Comparison of ENCODE assay signal across 12 cellular contexts in the genomic region with DNA sequence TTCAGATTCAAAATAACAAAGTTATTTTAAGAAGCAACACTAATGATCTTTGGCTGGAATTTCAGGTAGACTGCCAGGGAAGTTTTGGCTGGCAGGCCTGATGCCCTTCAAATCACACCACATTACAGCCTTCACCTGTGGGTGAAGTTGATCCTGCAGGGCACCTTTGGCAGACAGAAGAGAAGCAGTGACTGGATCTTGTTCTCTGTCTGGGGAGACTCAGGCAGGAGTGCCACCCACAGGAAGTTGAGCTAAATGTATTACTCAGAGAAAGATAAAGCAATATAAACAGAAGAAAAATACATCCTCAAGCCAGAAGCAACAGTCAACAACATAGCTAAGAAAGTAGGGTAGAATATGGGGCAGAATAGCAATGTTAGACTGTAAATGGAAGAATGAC. TPM values are rescaled to one million over a fixed set of nuclear protein-coding genes. Genes with fewer than 3 reads are reported as not detected.
DNase-seq lines count a peak whose midpoint lies in the region; FAIRE-seq and TF ChIP-seq lines count a peak whose summit lies in the region.
"Had no signal": no experiment of that assay in that cellular context is flagged by ENCODE, and none has a peak within 500 bp of the region (broad histone marks: within the 10 kb centered on the region; RNA-seq: fewer than 3 reads in every experiment).

No MANE protein-coding gene starts in this region.

- H3K9me3 Mint-ChIP-seq in astrocyte (ENCODE audit: unreplicated experiment), result no peaks in the 10 kb centered on the region
- H3K9me3 Mint-ChIP-seq in activated CD4-positive, alpha-beta memory T cell treated with anti-CD3 and anti-CD28 coated beads for 36 hours, result no peaks in the 10 kb centered on the region

- intact Hi-C loops in activated CD4-positive, alpha-beta memory T cell treated with anti-CD3 and anti-CD28 coated beads for 36 hours (cut with micrococcal nuclease), result no loop called here

- no peak overlapping the region for H3K27ac ChIP-seq in astrocyte (ENCODE audit: low read depth, low read length)
- H3K27ac ChIP-seq: testis had no signal

- H3K36me3 ChIP-seq in MG63 (no peaks in the 10 kb centered on the region), astrocyte (ENCODE audit: insufficient read depth, low read length) (no peaks in the 10 kb centered on the region), kidney epithelial cell (ENCODE audit: control insufficient read depth, insufficient read depth, low read length) (no peaks in the 10 kb centered on the region)

- H3K27me3 ChIP-seq in MG63 (no peaks in the 10 kb centered on the region), astrocyte (ENCODE audit: insufficient read depth, low read length) (no peaks in the 10 kb centered on the region), kidney epithelial cell (ENCODE audit: control insufficient read depth, insufficient read depth, low read length) (no peaks in the 10 kb centered on the region)
- H3K27me3 ChIP-seq: testis had no signal

- H3K4me1 Mint-ChIP-seq in astrocyte (ENCODE audit: low read depth, unreplicated experiment), result peaks cover 3% of the 10 kb centered on the region
- no peaks in the 10 kb centered on the region for H3K4me1 Mint-ChIP-seq in activated CD4-positive, alpha-beta memory T cell treated with anti-CD3 and anti-CD28 coated beads for 36 hours (ENCODE audit: low read depth)

- no peak overlapping the region for H3K4me3 ChIP-seq in MG63
- no peak overlapping the region for H3K4me3 ChIP-seq in astrocyte (ENCODE audit: insufficient read depth, low read depth, low read length)
- no peak overlapping the region for H3K4me3 ChIP-seq in kidney epithelial cell (ENCODE audit: low read depth, low read length)
- H3K4me3 ChIP-seq: testis had no signal

- H3K9me3 ChIP-seq in MG63 (no peaks in the 10 kb centered on the region), astrocyte (ENCODE audit: insufficient read depth, low read depth, low read length) (no peaks in the 10 kb centered on the region)
- H3K9me3 ChIP-seq: testis had no signal

- no peak overlapping the region for H3K9ac ChIP-seq in astrocyte (ENCODE audit: low read length)

- H2AFZ ChIP-seq in astrocyte (ENCODE audit: low read depth, low read length), result no peak overlapping the region

- POLR2A ChIA-PET in activated CD4-positive, alpha-beta memory T cell treated with anti-CD3 and anti-CD28 coated beads for 36 hours (lab: Charles Lee), result no interaction called here

- H3K27ac Mint-ChIP-seq in astrocyte (ENCODE audit: unreplicated experiment), result no peak overlapping the region
- H3K27ac Mint-ChIP-seq in activated CD4-positive, alpha-beta memory T cell treated with anti-CD3 and anti-CD28 coated beads for 36 hours, result no peak overlapping the region

- H3K4me3 Mint-ChIP-seq in astrocyte (ENCODE audit: unreplicated experiment), result no peak overlapping the region
- H3K4me3 Mint-ChIP-seq in activated CD4-positive, alpha-beta memory T cell treated with anti-CD3 and anti-CD28 coated beads for 36 hours, result no peak overlapping the region

- no peaks in the 10 kb centered on the region for H3K27me3 Mint-ChIP-seq in astrocyte (ENCODE audit: low read depth, unreplicated experiment)
- peaks cover 4% of the 10 kb centered on the region for H3K27me3 Mint-ChIP-seq in activated CD4-positive, alpha-beta memory T cell treated with anti-CD3 and anti-CD28 coated beads for 36 hours

- H3K36me3 Mint-ChIP-seq in astrocyte (ENCODE audit: low read depth, unreplicated experiment), result no peaks in the 10 kb centered on the region
- no peaks in the 10 kb centered on the region for H3K36me3 Mint-ChIP-seq in activated CD4-positive, alpha-beta memory T cell treated with anti-CD3 and anti-CD28 coated beads for 36 hours

- H3K79me2 ChIP-seq in astrocyte (ENCODE audit: insufficient read depth, low read length), result no peaks in the 10 kb centered on the region

- H3K4me1 ChIP-seq in astrocyte (ENCODE audit: insufficient read depth, low read length), result peaks cover 11% of the 10 kb centered on the region
- H3K4me1 ChIP-seq: testis had no signal

- FAIRE-seq in G401.6 (lab: Jason Lieb, UNC) (peak; percentile 73), astrocyte (lab: Jason Lieb, UNC) (peak; percentile 84)

- H3K4me2 ChIP-seq in astrocyte (ENCODE audit: low read length), result peak overlapping the region; percentile 19

- DNase-seq in MG63, result peak; percentile 56
- DNase-seq in astrocyte (ENCODE audit: low read depth), result peak; percentile 47
- no peak for DNase-seq in kidney epithelial cell (ENCODE audit: low read depth)
- DNase-seq in NCI-H2227 treated with DMSO at 0.1 percent for 48 hours (lab: John Stamatoyannopoulos, UW), result no peak
- DNase-seq in NCI-H2196 (lab: John Stamatoyannopoulos, UW; ENCODE audit: unreplicated experiment), result no peak
- no peak for DNase-seq in T1000 (lab: John Stamatoyannopoulos, UW)
- no peak for DNase-seq in activated CD4-positive, alpha-beta memory T cell treated with anti-CD3 and anti-CD28 coated beads for 36 hours
- DNase-seq: central memory CD4-positive, alpha-beta T cell; NCI-H2171; testis had no signal

- CTCF ChIA-PET in activated CD4-positive, alpha-beta memory T cell treated with anti-CD3 and anti-CD28 coated beads for 36 hours (lab: Charles Lee), result no interaction called here

- H4K20me1 ChIP-seq in astrocyte (ENCODE audit: insufficient read depth, low read length), result no peaks in the 10 kb centered on the region

- TF ChIP-seq CTCF in astrocyte (IDR thresholded peaks at IDR 0.05; ENCODE audit: insufficient read depth, low read depth, low read length) (peak; percentile 37), kidney epithelial cell (IDR thresholded peaks at IDR 0.05; ENCODE audit: insufficient read depth, low read length, poor library complexity, severe bottlenecking) (peak; percentile 48)

RNA-seq across cellular contexts. Expression of a gene that starts 12.8 kb away (rescaled TPM):
- total RNA-seq in MG63 (2014; rRNA removed; shearing (Covaris generic); ENCODE audit: low replicate concordance), result 0.76 TPM in 1 of 2 replicates, not detected in the other
- total RNA-seq in astrocyte (not detected in 2 replicates), kidney epithelial cell (not detected in 2 replicates)
- not detected for total RNA-seq in activated CD4-positive, alpha-beta memory T cell treated with anti-CD3 and anti-CD28 coated beads for 36 hours
- total RNA-seq: liver had no signal

RNA-seq across cellular contexts. Expression of a gene that starts 56.3 kb away (rescaled TPM):
- total RNA-seq in MG63 (2014; rRNA removed; shearing (Covaris generic); ENCODE audit: low replicate concordance), result 19.4 and 20.8 TPM in 2 replicates
- total RNA-seq in astrocyte (2.1 and 2.4 TPM in 2 replicates), kidney epithelial cell (3.8 and 4.4 TPM in 2 replicates)
- not detected for total RNA-seq in activated CD4-positive, alpha-beta memory T cell treated with anti-CD3 and anti-CD28 coated beads for 36 hours
- total RNA-seq: liver, testis had no signal

Comparison
In these comparisons a context has a peak if more than half of its experiments do, and no peak if none do; other contexts are left out.
1. DNase-seq: peak in MG63 (single experiment) and astrocyte (single experiment); none in kidney epithelial cell (single experiment), NCI-H2227 treated with DMSO at 0.1 percent for 48 hours (single experiment), NCI-H2196 (single experiment), T1000 (single experiment) and activated CD4-positive, alpha-beta memory T cell treated with anti-CD3 and anti-CD28 coated beads for 36 hours (single experiment).